18 cellular contexts compared by ENCODE assay signal in the genomic region with DNA sequence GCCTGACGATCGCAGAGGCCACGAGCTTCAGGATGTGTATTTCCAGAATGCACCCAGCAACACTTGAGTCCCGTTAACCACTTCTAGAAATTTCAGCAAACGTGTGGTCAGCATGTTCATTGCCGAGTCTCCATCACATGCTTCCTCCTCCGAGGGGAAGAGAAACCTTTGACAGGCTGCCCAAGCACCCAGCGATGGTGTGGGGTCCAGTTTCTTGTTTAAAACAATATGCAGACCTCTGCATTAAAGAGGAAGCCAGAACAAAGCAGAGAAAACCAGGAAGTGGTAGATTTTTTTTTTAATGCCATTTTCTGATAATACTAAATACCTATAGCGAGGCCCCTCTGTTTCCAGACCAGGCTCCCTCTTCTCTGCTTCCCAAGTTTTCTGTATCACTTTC.
DNase-seq lines count a peak whose midpoint lies in the region; ATAC-seq, FAIRE-seq and TF ChIP-seq lines count a peak whose summit lies in the region.
"Had no signal": no experiment of that assay in that cellular context is flagged by ENCODE, and none has a peak within 500 bp of the region (broad histone marks: within the 10 kb centered on the region; RNA-seq: fewer than 3 reads in every experiment).

No MANE protein-coding gene starts in this region.

- no peak overlapping the region for H3K4ac ChIP-seq in H1 (replicated peaks; ENCODE audit: insufficient read length, low read depth, low read length)

- TF ChIP-seq RAD21 in H1 (IDR thresholded peaks at IDR 0.05 in 1 of 2, conservative IDR thresholded peaks at IDR 0.05 in 1 of 2; ENCODE audit: low read depth in 2 of 2, low read length in 2 of 2) = no peak

- 0 out of 2 replicates have a peak overlapping the region, but pooled peaks have one; percentile 0 for H4K8ac ChIP-seq in H1 (ENCODE audit: extremely low read depth, insufficient read depth, low read length)

- H3K79me1 ChIP-seq in H1 (ENCODE audit: low read depth, low read length) = no peaks in the 10 kb centered on the region

- no peak overlapping the region for H2BK120ac ChIP-seq in H1 (replicated peaks; ENCODE audit: low read depth, low read length)

- ATAC-seq in aorta (ENCODE audit: low FRiP score) = no peak

- DNase-seq in HTR-8/SVneo (ENCODE audit: insufficient read length, low spot score) (no peak), NB4 (ENCODE audit: low read depth) (peak; percentile 12), H1 (ENCODE audit: low read depth in 1 of 2, low spot score in 2 of 2) (no peak), aorta (peak; percentile 30 to 66), GM03348 (ENCODE audit: low spot score) (no peak), NCI-H1092 (lab: John Stamatoyannopoulos, UW) (no peak), sigmoid colon (no peak)
- DNase-seq: IMR-90, NCI-H1417 treated with DMSO at 0.1 percent for 48 hours, NCI-H187 treated with DMSO at 0.1 percent for 48 hours, NCI-H2227 treated with DMSO at 0.1 percent for 48 hours, NCI-H524, NCI-H82, Right ventricle myocardium superior had no signal

- H2AK5ac ChIP-seq in H1 (ENCODE audit: low read depth, low read length) = no peak overlapping the region

- FAIRE-seq in HTR-8/SVneo (lab: Jason Lieb, UNC) (peak; percentile 52), H1 (lab: Jason Lieb, UNC) (no peak)
- FAIRE-seq: G401.6 had no signal

- no peak for TF ChIP-seq EP300 in H1 (IDR thresholded peaks at IDR 0.05; ENCODE audit: borderline replicate concordance in 1 of 2, low read depth in 2 of 2, low read length in 2 of 2)
- TF ChIP-seq EP300 in sigmoid colon (IDR thresholded peaks at IDR 0.05) = no peak

- H3K23me2 ChIP-seq in H1 (ENCODE audit: low read depth, low read length) = no peaks in the 10 kb centered on the region

- H4K5ac ChIP-seq in H1 (ENCODE audit: insufficient read length, low read depth, low read length) = no peak overlapping the region

- H3K36me3 ChIP-seq in H1 (ENCODE audit: control insufficient read depth in 2 of 4, insufficient read depth in 4 of 4, low read length in 3 of 4) (no peaks in the 10 kb centered on the region), aorta (ENCODE audit: control insufficient read depth in 1 of 2, insufficient read depth in 2 of 2, low read length in 1 of 2) (no peaks in the 10 kb centered on the region), sigmoid colon (no peaks in the 10 kb centered on the region)
- H3K36me3 ChIP-seq: HAP-1 had no signal

- H3K9ac ChIP-seq in H1 (replicated peaks in 1 of 4; ENCODE audit: extremely low read depth in 1 of 4, low read depth in 3 of 4, low read length in 3 of 4) = no peak overlapping the region

- no peak overlapping the region for H3K18ac ChIP-seq in H1 (ENCODE audit: extremely low read depth, low read length)

- CTCF ChIA-PET in H1 (lab: Charles Lee; ENCODE audit: partially characterized antibody) = interaction anchor here (0.9 to 1.3 kb wide), 2 partner anchors 10 to 85 kb away, joined by 3 to 4 read pairs; no protein-coding TSS in a partner anchor

- H3K14ac ChIP-seq in H1 (ENCODE audit: insufficient read length) = no peak overlapping the region

- TF ChIP-seq POLR2A in NB4 (IDR thresholded peaks at IDR 0.05; ENCODE audit: extremely low read depth, insufficient read length) = no peak
- TF ChIP-seq POLR2A in H1 (IDR thresholded peaks at IDR 0.05; ENCODE audit: control extremely low read depth in 1 of 2, low read depth in 2 of 2, low read length in 2 of 2) = no peak
- no peak for TF ChIP-seq POLR2A in sigmoid colon (IDR thresholded peaks at IDR 0.05)

- no peak overlapping the region for H3K4me2 ChIP-seq in H1 (ENCODE audit: insufficient read depth in 1 of 2, low read depth in 2 of 2, low read length in 2 of 2)

- H3K9me3 ChIP-seq in H1 (ENCODE audit: insufficient read depth in 2 of 2, low read depth in 1 of 2, low read length in 1 of 2) (no peaks in the 10 kb centered on the region), aorta (ENCODE audit: control insufficient read depth, low read length) (no peaks in the 10 kb centered on the region), sigmoid colon (no peaks in the 10 kb centered on the region)
- H3K9me3 ChIP-seq: HAP-1 had no signal

- no peak overlapping the region for H2BK12ac ChIP-seq in H1 (ENCODE audit: low read depth, low read length)

- H3K79me2 ChIP-seq in H1 (ENCODE audit: control insufficient read depth in 1 of 2, insufficient read depth in 2 of 2, low read length in 2 of 2) = no peaks in the 10 kb centered on the region

- POLR2A ChIA-PET in H1 (lab: Charles Lee; ENCODE audit: partially characterized antibody) = interaction anchor here (0.7 kb wide), 1 partner anchor 24 kb away, joined by 3 read pairs; no protein-coding TSS in a partner anchor

- intact Hi-C loops in aorta (cut with DNase I) (no loop called here), sigmoid colon (cut with DNase I) (no loop called here)

- H3K27ac ChIP-seq in H1 (ENCODE audit: low read depth, low read length) (no peak overlapping the region), aorta (ENCODE audit: low read depth in 1 of 2, low read length in 2 of 2) (no peak overlapping the region), sigmoid colon (no peak overlapping the region)
- H3K27ac ChIP-seq: HL-60, SK-N-MC had no signal

- H3K56ac ChIP-seq in H1 (replicated peaks; ENCODE audit: insufficient read length, low read depth, low read length) = no peak overlapping the region

- H2BK20ac ChIP-seq in H1 (ENCODE audit: low read length) = no peak overlapping the region

- H3K23ac ChIP-seq in H1 (ENCODE audit: insufficient read length) = no peak overlapping the region

- peaks cover 0 to 4% (median 0%) of the 10 kb centered on the region in 4 experiments; a peak in 3 of 7 replicates for H3K4me1 ChIP-seq in H1 (replicated peaks in 1 of 4; ENCODE audit: control insufficient read depth in 3 of 4, insufficient read depth in 4 of 4, low read length in 3 of 4)
- no peaks in the 10 kb centered on the region for H3K4me1 ChIP-seq in aorta (ENCODE audit: control insufficient read depth in 1 of 2, insufficient read depth in 2 of 2, low read length in 2 of 2)
- H3K4me1 ChIP-seq in sigmoid colon = no peaks in the 10 kb centered on the region
- H3K4me1 ChIP-seq: HAP-1 had no signal

- 90% methylated on average over 9 of the region's 9 CpGs; no CpG with 5 or more reads in 1 of the 2 experiments for WGBS in H1 (ENCODE audit: extremely low coverage in 1 of 2, insufficient coverage in 1 of 2, insufficient read length in 1 of 2, insufficient replicate concordance in 2 of 2, low coverage in 1 of 2, low lambda C conversion rate in 2 of 2, missing lambda C conversion rate in 1 of 2), 2 experiments
- WGBS in aorta, 2 donors = 70 to 77% methylated on average over 9 of the region's 9 CpGs
- WGBS in sigmoid colon, 2 donors = 62 to 80% methylated on average over 9 of the region's 9 CpGs

- TF ChIP-seq CTCF in NB4 (IDR thresholded peaks at IDR 0.05; ENCODE audit: low read depth, low read length) = no peak
- no peak for TF ChIP-seq CTCF in H1 (IDR thresholded peaks at IDR 0.05; ENCODE audit: control extremely low read depth in 1 of 3, insufficient read depth in 1 of 3, low read depth in 1 of 3, low read length in 3 of 3)
- no peak for TF ChIP-seq CTCF in sigmoid colon (IDR thresholded peaks at IDR 0.05)

- H4K20me1 ChIP-seq in H1 (replicated peaks in 1 of 2; ENCODE audit: control insufficient read depth in 1 of 2, insufficient read depth in 2 of 2, low read length in 2 of 2) = no peaks in the 10 kb centered on the region

- H2BK15ac ChIP-seq in H1 (ENCODE audit: low read length) = no peak overlapping the region

- H2AFZ ChIP-seq in H1 (ENCODE audit: low read length) = no peak overlapping the region

- no peak overlapping the region for H2BK5ac ChIP-seq in H1 (ENCODE audit: low read depth, low read length)

- no peaks in the 10 kb centered on the region; a peak in 1 of 7 replicates for H3K27me3 ChIP-seq in H1 (replicated peaks in 1 of 4; ENCODE audit: control insufficient read depth in 3 of 4, extremely low read depth in 1 of 4, insufficient read depth in 3 of 4, low read length in 3 of 4)
- H3K27me3 ChIP-seq in aorta (ENCODE audit: control insufficient read depth in 1 of 2, insufficient read depth in 2 of 2, low read length in 1 of 2) = peaks cover 0 to 2% of the 10 kb centered on the region in 2 donors
- H3K27me3 ChIP-seq in sigmoid colon = peaks cover 0 to 6% (median 0%) of the 10 kb centered on the region in 3 donors

- H4K91ac ChIP-seq in H1 (replicated peaks; ENCODE audit: insufficient read length, low read length) = no peak overlapping the region

- H3K4me3 ChIP-seq in NB4 (ENCODE audit: low read depth, low read length) (no peak overlapping the region), H1 (ENCODE audit: extremely low read depth in 1 of 4, insufficient read depth in 2 of 4, low read depth in 3 of 4, low read length in 4 of 4) (no peak overlapping the region), aorta (ENCODE audit: low read length in 2 of 2) (no peak overlapping the region), sigmoid colon (no peak overlapping the region)
- H3K4me3 ChIP-seq: HAP-1, SK-N-MC had no signal

TF ChIP-seq in H1, 55 proteins besides CTCF, POLR2A, EP300 and RAD21:
- TF ChIP-seq SP4 (IDR thresholded peaks at IDR 0.05; ENCODE audit: low read length) = no peak
- TF ChIP-seq JUN (IDR thresholded peaks at IDR 0.05; ENCODE audit: low read depth, low read length) = no peak
- no peak for TF ChIP-seq PHF8 (conservative IDR thresholded peaks at IDR 0.05; ENCODE audit: low read depth, low read length)
- no peak for TF ChIP-seq CEBPB (IDR thresholded peaks at IDR 0.05; ENCODE audit: low read depth, low read length)
- no peak for TF ChIP-seq MAFK (IDR thresholded peaks at IDR 0.05; ENCODE audit: low read depth, low read length)
- TF ChIP-seq BRCA1 (IDR thresholded peaks at IDR 0.05; ENCODE audit: low read depth, low read length) = no peak
- TF ChIP-seq TAF1 (IDR thresholded peaks at IDR 0.05; ENCODE audit: low read depth, low read length) = no peak
- no peak for TF ChIP-seq RNF2 (IDR thresholded peaks at IDR 0.05; ENCODE audit: borderline replicate concordance, low read depth, low read length, missing control alignments, poor library complexity, severe bottlenecking)
- no peak for TF ChIP-seq POU5F1 (IDR thresholded peaks at IDR 0.05; ENCODE audit: low read depth, low read length)
- TF ChIP-seq E2F6 (IDR thresholded peaks at IDR 0.05) = no peak

Comparison
In these comparisons a context has a peak if more than half of its experiments do, and no peak if none do; other contexts are left out.
1. DNase-seq: peak in NB4 (single experiment) and aorta (2 of 2); none in HTR-8/SVneo (single experiment), H1 (0 of 2), GM03348 (single experiment), NCI-H1092 (single experiment) and sigmoid colon (single experiment).